ENCODE assay signal across 15 cellular contexts in the genomic region with DNA sequence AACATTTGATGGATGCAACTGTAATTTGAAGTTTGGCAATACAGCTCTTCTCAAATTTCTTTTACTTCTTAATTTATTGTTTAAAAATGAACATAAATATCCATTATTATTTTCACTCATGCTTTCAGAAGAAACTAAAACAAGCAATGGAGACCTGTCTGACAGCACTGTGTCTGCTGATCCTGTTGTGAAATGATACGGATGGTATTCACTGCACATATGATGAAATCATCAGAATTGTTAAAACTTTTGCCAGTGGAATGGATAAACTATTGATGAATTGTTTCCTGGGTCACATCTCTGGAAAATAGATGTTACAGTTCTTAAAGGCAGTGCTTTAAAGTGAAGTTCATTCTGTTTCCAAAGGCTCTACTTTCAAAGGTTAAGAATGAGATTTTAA.
"Had no signal": no experiment of that assay in that cellular context is flagged by ENCODE, and none has a peak within 500 bp of the region (broad histone marks: within the 10 kb centered on the region; RNA-seq: fewer than 3 reads in every experiment).

No MANE protein-coding gene starts in this region.

- H3K4me3 Mint-ChIP-seq: naive thymus-derived CD4-positive, alpha-beta T cell had no signal

- H3K27ac ChIP-seq: colonic mucosa, foreskin keratinocyte, prostate gland, right lobe of liver, SJSA1, upper lobe of left lung, WERI-Rb-1 had no signal

- H3K36me3 ChIP-seq: colonic mucosa, prostate gland had no signal

- H3K27me3 ChIP-seq: colonic mucosa, foreskin keratinocyte, right lobe of liver, upper lobe of left lung had no signal

- H3K9me3 Mint-ChIP-seq: naive thymus-derived CD4-positive, alpha-beta T cell had no signal

- H3K4me3 ChIP-seq: colonic mucosa, prostate gland, right lobe of liver, SJSA1, upper lobe of left lung had no signal

- H3K9me3 ChIP-seq: colonic mucosa, prostate gland, right lobe of liver, SJSA1, upper lobe of left lung had no signal

- DNase-seq: activated CD4-positive, alpha-beta T cell treated with anti-CD3 and anti-CD28 coated beads for 48 hours; activated CD8-positive, alpha-beta memory T cell treated with anti-CD3 and anti-CD28 coated beads for 24 hours; activated gamma-delta T cell; colonic mucosa; foreskin keratinocyte; left colon; naive thymus-derived CD4-positive, alpha-beta T cell; nucleus accumbens; right lobe of liver; stimulated activated CD4-positive, alpha-beta T cell treated with anti-CD3 and anti-CD28 coated beads, Interleukin-12 subunit alpha, Interleukin-12 subunit beta, amount 100 ng/mL, for 4 hours; stimulated activated naive CD8-positive, alpha-beta T cell treated with anti-CD3 and anti-CD28 coated beads, Interleukin-15, Interleukin-2, amounts not matched to agents 100 U/mL and 50 U/mL, for 24 hours; upper lobe of left lung; WERI-Rb-1 had no signal

- ATAC-seq: foreskin keratinocyte; left colon; naive thymus-derived CD4-positive, alpha-beta T cell; stimulated activated naive CD8-positive, alpha-beta T cell treated with anti-CD3 and anti-CD28 coated beads, Interleukin-15, Interleukin-2, amounts not matched to agents 100 U/mL and 50 U/mL, for 24 hours had no signal

- H3K27me3 Mint-ChIP-seq: naive thymus-derived CD4-positive, alpha-beta T cell had no signal

- H3K4me1 ChIP-seq: colonic mucosa, foreskin keratinocyte, prostate gland, SJSA1, upper lobe of left lung had no signal
